ENCODE assay signal across 9 cellular contexts in genomic region chr21:42460391-42461184, GRCh38. TPM values are rescaled to one million over a fixed set of nuclear protein-coding genes. Genes with fewer than 3 reads are reported as not detected.
DNase-seq lines count a peak whose midpoint lies in the region; ATAC-seq and TF ChIP-seq lines count a peak whose summit lies in the region.
"Had no signal": no experiment of that assay in that cellular context is flagged by ENCODE, and none has a peak within 500 bp of the region (broad histone marks: within the 10 kb centered on the region; RNA-seq: fewer than 3 reads in every experiment).

No MANE protein-coding gene starts in this region.

- H3K27me3 Mint-ChIP-seq in activated CD4-positive, alpha-beta T cell treated with anti-CD3 and anti-CD28 coated beads, Interleukin-2, amount 10 ng/mL, durations not matched to agents 7 days and 5 days: no peaks in the 10 kb centered on the region
- H3K27me3 Mint-ChIP-seq in progenitor cell of endocrine pancreas (no peaks in the 10 kb centered on the region), type B pancreatic cell (peaks cover 3% of the 10 kb centered on the region)

- peaks cover 8% of the 10 kb centered on the region for H3K36me3 Mint-ChIP-seq in activated CD4-positive, alpha-beta T cell treated with anti-CD3 and anti-CD28 coated beads, Interleukin-2, amount 10 ng/mL, durations not matched to agents 7 days and 5 days (ENCODE audit: low read depth)
- H3K36me3 Mint-ChIP-seq in progenitor cell of endocrine pancreas (ENCODE audit: insufficient read depth) (no peaks in the 10 kb centered on the region), type B pancreatic cell (no peaks in the 10 kb centered on the region)

- POLR2A ChIA-PET in GM10248 (lab: Yijun Ruan, JAX): no interaction called here
- POLR2A ChIA-PET in activated CD4-positive, alpha-beta T cell treated with anti-CD3 and anti-CD28 coated beads, Interleukin-2, amount 10 ng/mL, durations not matched to agents 7 days and 5 days (lab: Charles Lee): no interaction called here

- peaks cover 4% of the 10 kb centered on the region for H3K9me3 Mint-ChIP-seq in activated CD4-positive, alpha-beta T cell treated with anti-CD3 and anti-CD28 coated beads, Interleukin-2, amount 10 ng/mL, durations not matched to agents 7 days and 5 days
- H3K9me3 Mint-ChIP-seq in progenitor cell of endocrine pancreas (ENCODE audit: low read depth) (peaks cover 11% of the 10 kb centered on the region), type B pancreatic cell (no peaks in the 10 kb centered on the region)

- TF ChIP-seq CTCF in GM10248 (IDR thresholded peaks at IDR 0.05; ENCODE audit: control extremely low read depth, extremely low read depth, low read depth, missing control alignments): no peak
- no peak for TF ChIP-seq CTCF in progenitor cell of endocrine pancreas (IDR thresholded peaks at IDR 0.05; ENCODE audit: unreplicated experiment)
- no peak for TF ChIP-seq CTCF in type B pancreatic cell (conservative IDR thresholded peaks at IDR 0.05)

- CTCF ChIA-PET in GM10248 (lab: Yijun Ruan, JAX): interaction anchor here (1.2 to 2.6 kb wide), 3 partner anchors 11 to 315 kb away, joined by 3 to 9 read pairs (median 6); no protein-coding TSS in a partner anchor
- CTCF ChIA-PET in activated CD4-positive, alpha-beta T cell treated with anti-CD3 and anti-CD28 coated beads, Interleukin-2, amount 10 ng/mL, durations not matched to agents 7 days and 5 days (lab: Charles Lee): no interaction called here

- peak; percentile 59 for DNase-seq in GM10248 (ENCODE audit: extremely low spot score)
- DNase-seq in NCI-H128 (lab: John Stamatoyannopoulos, UW; ENCODE audit: unreplicated experiment): peak; percentile 55
- DNase-seq in activated CD4-positive, alpha-beta T cell treated with anti-CD3 and anti-CD28 coated beads, Interleukin-2, amount 10 ng/mL, durations not matched to agents 7 days and 5 days: peak; percentile 63
- no peak for DNase-seq in progenitor cell of endocrine pancreas (ENCODE audit: low spot score, unreplicated experiment)
- no peak for DNase-seq in type B pancreatic cell (ENCODE audit: extremely low spot score, unreplicated experiment)
- no peak for DNase-seq in DMS 273 treated with DMSO at 0.1 percent for 48 hours (lab: John Stamatoyannopoulos, UW)
- no peak for DNase-seq in Ammon's horn (ENCODE audit: low spot score)
- DNase-seq: pancreas had no signal

- no peak overlapping the region for H3K4me3 Mint-ChIP-seq in activated CD4-positive, alpha-beta T cell treated with anti-CD3 and anti-CD28 coated beads, Interleukin-2, amount 10 ng/mL, durations not matched to agents 7 days and 5 days
- H3K4me3 Mint-ChIP-seq in progenitor cell of endocrine pancreas (ENCODE audit: low read depth) (no peak overlapping the region), type B pancreatic cell (no peak overlapping the region)

- peak overlapping the region; percentile 3 for H3K27ac Mint-ChIP-seq in activated CD4-positive, alpha-beta T cell treated with anti-CD3 and anti-CD28 coated beads, Interleukin-2, amount 10 ng/mL, durations not matched to agents 7 days and 5 days
- H3K27ac Mint-ChIP-seq in progenitor cell of endocrine pancreas: peak overlapping the region; percentile 94
- no peak overlapping the region for H3K27ac Mint-ChIP-seq in type B pancreatic cell

- H3K4me1 Mint-ChIP-seq in activated CD4-positive, alpha-beta T cell treated with anti-CD3 and anti-CD28 coated beads, Interleukin-2, amount 10 ng/mL, durations not matched to agents 7 days and 5 days: peaks cover 68% of the 10 kb centered on the region
- H3K4me1 Mint-ChIP-seq in progenitor cell of endocrine pancreas (ENCODE audit: low read depth) (peaks cover 62% of the 10 kb centered on the region), type B pancreatic cell (ENCODE audit: unreplicated experiment) (peaks cover 30% of the 10 kb centered on the region)

- ATAC-seq in GM21528 (IDR thresholded peaks at IDR 0.05; ENCODE audit: low FRiP score, unreplicated experiment): peak; percentile 53

RNA-seq across cellular contexts. Expression of gene RSPH1, which starts 35.4 kb away (rescaled TPM):
- not detected for total RNA-seq in activated CD4-positive, alpha-beta T cell treated with anti-CD3 and anti-CD28 coated beads, Interleukin-2, amount 10 ng/mL, durations not matched to agents 7 days and 5 days
- total RNA-seq in progenitor cell of endocrine pancreas (4.4 and 7.1 TPM in 2 replicates), type B pancreatic cell (ENCODE audit: low replicate concordance) (2.1 and 5.2 TPM in 2 replicates)

RNA-seq across cellular contexts. Expression of gene SLC37A1, which starts 53.1 kb away (rescaled TPM):
- 10 to 100 TPM; 19.2 to 20.2 TPM for total RNA-seq in activated CD4-positive, alpha-beta T cell treated with anti-CD3 and anti-CD28 coated beads, Interleukin-2, amount 10 ng/mL, durations not matched to agents 7 days and 5 days
- 58.4 and 60.2 TPM in 2 replicates for total RNA-seq in progenitor cell of endocrine pancreas
- 24.8 and 44.2 TPM in 2 replicates for total RNA-seq in type B pancreatic cell (ENCODE audit: low replicate concordance)

RNA-seq across cellular contexts. Expression of gene UBASH3A, which starts 56.9 kb away (rescaled TPM):
- total RNA-seq in activated CD4-positive, alpha-beta T cell treated with anti-CD3 and anti-CD28 coated beads, Interleukin-2, amount 10 ng/mL, durations not matched to agents 7 days and 5 days: 10 to 100 TPM; 77.4 to 83.7 TPM
- total RNA-seq in progenitor cell of endocrine pancreas (not detected in 2 replicates), type B pancreatic cell (ENCODE audit: low replicate concordance) (not detected in 2 replicates)

Comparison
In these comparisons a context has a peak if more than half of its experiments do, and no peak if none do; other contexts are left out.
1. DNase-seq: peak in GM10248 (single experiment), NCI-H128 (single experiment) and activated CD4-positive, alpha-beta T cell treated with anti-CD3 and anti-CD28 coated beads, Interleukin-2, amount 10 ng/mL, durations not matched to agents 7 days and 5 days (single experiment); none in progenitor cell of endocrine pancreas (single experiment), type B pancreatic cell (single experiment), DMS 273 treated with DMSO at 0.1 percent for 48 hours (single experiment) and Ammon's horn (single experiment).
2. RNA of gene UBASH3A, which starts 56.9 kb away (total RNA-seq): 77.4 to 83.7 TPM in activated CD4-positive, alpha-beta T cell treated with anti-CD3 and anti-CD28 coated beads, Interleukin-2, amount 10 ng/mL, durations not matched to agents 7 days and 5 days; not detected in progenitor cell of endocrine pancreas and not detected in type B pancreatic cell; every median in the first group is over 10 times any median in the second.